10 cellular contexts compared by ENCODE assay signal in the genomic region with DNA sequence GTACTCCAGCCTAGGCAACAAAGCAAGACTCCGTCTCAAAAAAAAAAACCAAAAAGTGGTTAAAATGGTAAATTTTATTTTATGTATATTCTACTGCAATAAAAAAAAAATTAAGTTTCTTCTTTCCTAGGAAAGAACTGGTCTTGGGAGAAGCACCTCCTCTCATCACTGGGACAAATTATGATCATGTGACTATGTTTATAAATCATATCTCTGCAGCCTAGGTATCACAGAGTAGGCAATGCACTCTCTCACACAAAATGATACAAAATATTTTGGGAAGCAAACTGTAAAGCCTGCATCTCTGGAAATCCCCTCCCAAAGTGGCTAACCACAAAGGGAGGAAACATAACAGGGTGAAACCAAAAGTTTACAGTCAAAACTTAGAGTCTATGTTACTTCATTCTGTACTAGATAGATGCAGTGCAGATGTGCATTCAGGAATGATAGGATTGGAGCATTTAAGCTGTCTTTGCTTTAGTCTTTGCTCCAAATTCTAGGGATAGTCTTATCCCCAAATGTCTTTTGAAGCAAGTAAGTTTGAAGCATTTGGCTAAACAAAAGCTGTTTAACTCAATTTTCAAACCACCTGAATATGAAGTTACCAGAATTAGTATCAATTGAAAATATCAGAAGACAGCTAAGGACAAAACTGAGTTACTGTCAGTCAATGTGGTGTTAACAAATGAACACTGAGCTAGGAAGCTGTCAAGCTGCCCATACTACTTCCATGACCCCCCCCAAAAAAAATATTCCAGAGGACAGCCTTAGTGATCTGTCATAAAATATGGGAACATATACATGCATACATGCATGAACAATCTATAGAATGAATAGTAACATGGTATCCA. TPM values are rescaled to one million over a fixed set of nuclear protein-coding genes. Genes with fewer than 3 reads are reported as not detected.
DNase-seq lines count a peak whose midpoint lies in the region; ATAC-seq, FAIRE-seq and TF ChIP-seq lines count a peak whose summit lies in the region.
"Had no signal": no experiment of that assay in that cellular context is flagged by ENCODE, and none has a peak within 500 bp of the region (broad histone marks: within the 10 kb centered on the region; RNA-seq: fewer than 3 reads in every experiment).

No MANE protein-coding gene starts in this region.

- peaks cover 26% of the 10 kb centered on the region for H3K4me1 Mint-ChIP-seq in CD14-positive monocyte
- H3K4me1 Mint-ChIP-seq in activated T-helper 2 cell treated with anti-CD3 and anti-CD28 coated beads, Interferon-gamma antibody, Interleukin-2, Interleukin-4, amounts not matched to agents 10 μg/mL and 5 μg/mL and 100 μg/mL, durations not matched to agents 14 hours and 24 hours and 36 hours (ENCODE audit: low read depth), result peaks cover 45% of the 10 kb centered on the region

- FAIRE-seq in GM19239 (lab: Jason Lieb, UNC), result peak; percentile 98

- peaks cover 4 to 22% (median 14%) of the 10 kb centered on the region in 7 donors for H3K9me3 Mint-ChIP-seq in CD14-positive monocyte
- H3K9me3 Mint-ChIP-seq in activated T-helper 2 cell treated with anti-CD3 and anti-CD28 coated beads, Interferon-gamma antibody, Interleukin-2, Interleukin-4, amounts not matched to agents 10 μg/mL and 5 μg/mL and 100 μg/mL, durations not matched to agents 14 hours and 24 hours and 36 hours, result peaks cover 21% of the 10 kb centered on the region

- H3K9me3 ChIP-seq in uterus (no peaks in the 10 kb centered on the region), breast epithelium (peaks cover 0 to 2% of the 10 kb centered on the region in 2 donors)

- no peaks in the 10 kb centered on the region for H3K4me1 ChIP-seq in uterus
- no peaks in the 10 kb centered on the region for H3K4me1 ChIP-seq in breast epithelium

- H3K27ac ChIP-seq in uterus, result no peak overlapping the region
- H3K27ac ChIP-seq in breast epithelium, result no peak overlapping the region

- no peak for TF ChIP-seq POLR2A in uterus (IDR thresholded peaks at IDR 0.05)
- TF ChIP-seq POLR2A in breast epithelium (IDR thresholded peaks at IDR 0.05), result no peak

- H3K36me3 ChIP-seq in uterus, result no peaks in the 10 kb centered on the region
- H3K36me3 ChIP-seq in breast epithelium, result no peaks in the 10 kb centered on the region
- H3K36me3 ChIP-seq: heart right ventricle had no signal

- H3K4me3 Mint-ChIP-seq in CD14-positive monocyte, result no peak overlapping the region
- peak overlapping the region; percentile 11 for H3K4me3 Mint-ChIP-seq in activated T-helper 2 cell treated with anti-CD3 and anti-CD28 coated beads, Interferon-gamma antibody, Interleukin-2, Interleukin-4, amounts not matched to agents 10 μg/mL and 5 μg/mL and 100 μg/mL, durations not matched to agents 14 hours and 24 hours and 36 hours (ENCODE audit: low read depth)

- no peaks in the 10 kb centered on the region for H3K36me3 Mint-ChIP-seq in CD14-positive monocyte
- H3K36me3 Mint-ChIP-seq in activated T-helper 2 cell treated with anti-CD3 and anti-CD28 coated beads, Interferon-gamma antibody, Interleukin-2, Interleukin-4, amounts not matched to agents 10 μg/mL and 5 μg/mL and 100 μg/mL, durations not matched to agents 14 hours and 24 hours and 36 hours (ENCODE audit: low read depth), result peaks cover 18% of the 10 kb centered on the region

- H3K27me3 ChIP-seq in uterus (no peaks in the 10 kb centered on the region), breast epithelium (no peaks in the 10 kb centered on the region)
- H3K27me3 ChIP-seq: heart right ventricle had no signal

- no peak for DNase-seq in CD14-positive monocyte (ENCODE audit: low spot score)
- no peak for DNase-seq in GM19239 (ENCODE audit: insufficient read length, low spot score)
- peak; percentile 30 for DNase-seq in activated T-helper 2 cell treated with anti-CD3 and anti-CD28 coated beads, Interferon-gamma antibody, Interleukin-2, Interleukin-4, amounts not matched to agents 10 μg/mL and 5 μg/mL and 100 μg/mL, durations not matched to agents 14 hours and 24 hours and 36 hours (ENCODE audit: low spot score)
- DNase-seq in uterus, result no peak
- DNase-seq in NCI-H2029 (lab: John Stamatoyannopoulos, UW), result no peak
- DNase-seq in breast epithelium (ENCODE audit: low spot score in 2 of 2), result no peak
- DNase-seq in NCI-H510A (lab: John Stamatoyannopoulos, UW), result no peak
- DNase-seq: DMS153, heart right ventricle had no signal

- H3K27me3 Mint-ChIP-seq in CD14-positive monocyte (ENCODE audit: low read depth in 3 of 3), result peaks cover 0 to 2% (median 2%) of the 10 kb centered on the region in 3 donors
- H3K27me3 Mint-ChIP-seq in activated T-helper 2 cell treated with anti-CD3 and anti-CD28 coated beads, Interferon-gamma antibody, Interleukin-2, Interleukin-4, amounts not matched to agents 10 μg/mL and 5 μg/mL and 100 μg/mL, durations not matched to agents 14 hours and 24 hours and 36 hours (ENCODE audit: low read depth), result no peaks in the 10 kb centered on the region

- H3K4me3 ChIP-seq in uterus, result no peak overlapping the region
- no peak overlapping the region for H3K4me3 ChIP-seq in breast epithelium
- H3K4me3 ChIP-seq: heart right ventricle had no signal

- TF ChIP-seq CTCF in CD14-positive monocyte (IDR thresholded peaks at IDR 0.05) (no peak), uterus (IDR thresholded peaks at IDR 0.05) (no peak), breast epithelium (IDR thresholded peaks at IDR 0.05) (no peak)

- peak; percentile 73 for ATAC-seq in HG03159 (IDR thresholded peaks at IDR 0.05; ENCODE audit: unreplicated experiment)

- H3K27ac Mint-ChIP-seq in CD14-positive monocyte, result peak overlapping the region in 4 of 7 donors; percentile 10 to 49 (median 28)
- no peak overlapping the region for H3K27ac Mint-ChIP-seq in activated T-helper 2 cell treated with anti-CD3 and anti-CD28 coated beads, Interferon-gamma antibody, Interleukin-2, Interleukin-4, amounts not matched to agents 10 μg/mL and 5 μg/mL and 100 μg/mL, durations not matched to agents 14 hours and 24 hours and 36 hours

- intact Hi-C loops in CD14-positive monocyte (cut with micrococcal nuclease), result no loop called here
- intact Hi-C loops in activated T-helper 2 cell treated with anti-CD3 and anti-CD28 coated beads, Interferon-gamma antibody, Interleukin-2, Interleukin-4, amounts not matched to agents 10 μg/mL and 5 μg/mL and 100 μg/mL, durations not matched to agents 14 hours and 24 hours and 36 hours (cut with micrococcal nuclease), result loop anchor here (1.0 kb wide), 1 partner anchor 35 kb away; no protein-coding TSS in a partner anchor
- intact Hi-C loops in uterus (cut with DNase I; ENCODE audit: low total_unique reads), result no loop called here
- intact Hi-C loops in breast epithelium (cut with DNase I; ENCODE audit: low total_unique reads), result no loop called here

RNA-seq across cellular contexts. Expression of a gene that starts 21.1 kb away (rescaled TPM):
- 10 to 100 TPM; 18.3 to 23.8 TPM for polyA plus RNA-seq in CD14-positive monocyte
- 23.5 and 23.9 TPM in 2 replicates for total RNA-seq in activated T-helper 2 cell treated with anti-CD3 and anti-CD28 coated beads, Interferon-gamma antibody, Interleukin-2, Interleukin-4, amounts not matched to agents 10 μg/mL and 5 μg/mL and 100 μg/mL, durations not matched to agents 14 hours and 24 hours and 36 hours
- total RNA-seq in uterus (10 to 100 TPM; 22.1 to 51.4 (median 30.5) TPM), breast epithelium (10 to 100 TPM; 26.7 to 33.5 (median 26.9) TPM)

RNA-seq across cellular contexts. Expression of a gene that starts 21.3 kb away (rescaled TPM):
- polyA plus RNA-seq in CD14-positive monocyte, result under 1 TPM; 0.16 to 0.52 TPM
- total RNA-seq in activated T-helper 2 cell treated with anti-CD3 and anti-CD28 coated beads, Interferon-gamma antibody, Interleukin-2, Interleukin-4, amounts not matched to agents 10 μg/mL and 5 μg/mL and 100 μg/mL, durations not matched to agents 14 hours and 24 hours and 36 hours, result 0.34 and 0.50 TPM in 2 replicates
- total RNA-seq in uterus (under 1 TPM in 2 of 4 donors, not detected in 2; 0.18 to 0.41 TPM), breast epithelium (1 to 10 TPM in 1 of 3 donors, under 1 TPM in 2; under 0.01 to 1.8 (median 0.29) TPM)
